In genomic region chr19:46273931-46274330, GRCh38 we compare ENCODE assay signal across 4 cellular contexts. TPM values are rescaled to one million over a fixed set of nuclear protein-coding genes. Genes with fewer than 3 reads are reported as not detected.
"Had no signal": no experiment of that assay in that cellular context is flagged by ENCODE, and none has a peak within 500 bp of the region (broad histone marks: within the 10 kb centered on the region; RNA-seq: fewer than 3 reads in every experiment).

No MANE protein-coding gene starts in this region.

RNA-seq across cellular contexts. Expression of gene HIF3A, which starts 22.9 kb away (rescaled TPM):
- total RNA-seq: SK-MEL-5 had no signal
- polyA plus RNA-seq: IgD-negative memory B cell, K562 had no signal

RNA-seq across cellular contexts. Expression of gene IGFL1, which starts 44.4 kb away (rescaled TPM):
- total RNA-seq: K562, SK-MEL-5 had no signal
- polyA plus RNA-seq: IgD-negative memory B cell, K562, SK-N-SH had no signal
